Comparison of ENCODE assay signal across 1 cellular context in genomic region chr5:160616712-160617497, GRCh38.
TF ChIP-seq lines count a peak whose summit lies in the region.

No MANE protein-coding gene starts in this region.

TF ChIP-seq in GM12878, 131 proteins besides CTCF, POLR2A, EP300 and RAD21 (continued from another document):
- no peak for TF ChIP-seq IRF3 (IDR thresholded peaks at IDR 0.05)
- no peak for TF ChIP-seq E4F1 (IDR thresholded peaks at IDR 0.05; ENCODE audit: borderline replicate concordance, partially characterized antibody)
